ENCODE assay signal across 22 cellular contexts in the genomic region with DNA sequence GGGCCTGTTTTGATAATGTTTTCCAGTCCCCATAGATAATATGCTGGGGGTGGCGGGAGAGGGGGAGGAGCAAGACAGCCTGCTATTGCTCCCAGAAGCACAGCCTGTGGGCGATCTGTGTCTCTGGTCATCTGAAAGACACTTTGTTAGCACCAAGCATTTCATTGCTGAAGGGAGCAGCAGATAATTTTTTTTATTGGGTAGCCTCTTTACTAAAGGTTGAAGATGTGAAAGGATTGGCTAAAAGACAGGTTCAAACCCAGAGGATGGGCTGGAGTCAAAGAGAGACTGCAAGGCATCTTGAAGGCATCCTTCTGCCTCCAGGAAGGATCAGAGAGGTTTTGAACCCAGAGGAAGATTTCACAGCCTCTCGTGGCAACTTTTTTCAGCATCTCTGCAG.
DNase-seq lines count a peak whose midpoint lies in the region; ATAC-seq, FAIRE-seq and TF ChIP-seq lines count a peak whose summit lies in the region.
"Had no signal": no experiment of that assay in that cellular context is flagged by ENCODE, and none has a peak within 500 bp of the region (broad histone marks: within the 10 kb centered on the region; RNA-seq: fewer than 3 reads in every experiment).

No MANE protein-coding gene starts in this region.

- ATAC-seq in SK-N-SH treated with all-trans-retinoic acid at 6 μM for 48 hours, result no peak
- no peak for ATAC-seq in GM18519 (IDR thresholded peaks at IDR 0.05; ENCODE audit: low FRiP score, unreplicated experiment)
- ATAC-seq: GM23338, HCT116 had no signal

- WGBS in SK-N-SH (ENCODE audit: low lambda C conversion rate), result 37% methylated on average over 3 of the region's 3 CpGs

- H3K9ac ChIP-seq in SK-N-SH, result no peak overlapping the region
- H3K9ac ChIP-seq: BLaER1 treated with 17β-estradiol and CSF1 and Interleukin-3, amounts not matched to agents 10 nM and 100 nM had no signal

- no peaks in the 10 kb centered on the region for H3K36me3 ChIP-seq in SK-N-SH (replicated peaks in 1 of 2; ENCODE audit: control insufficient read depth in 1 of 2, insufficient read depth in 2 of 2, low read length in 1 of 2)
- H3K36me3 ChIP-seq: BLaER1 treated with 17β-estradiol and CSF1 and Interleukin-3, amounts not matched to agents 10 nM and 100 nM had no signal

- H2AFZ ChIP-seq in SK-N-SH (ENCODE audit: low read depth), result no peak overlapping the region
- H2AFZ ChIP-seq: GM23338 had no signal

- no peak overlapping the region for H3K27ac ChIP-seq in SK-N-SH (ENCODE audit: low read depth in 2 of 2, low read length in 1 of 2)
- H3K27ac ChIP-seq: 22Rv1; BLaER1 treated with 17β-estradiol and CSF1 and Interleukin-3, amounts not matched to agents 10 nM and 100 nM had no signal

- H3K9me2 ChIP-seq in SK-N-SH, result no peaks in the 10 kb centered on the region

- no peak for TF ChIP-seq RAD21 in SK-N-SH (IDR thresholded peaks at IDR 0.05; ENCODE audit: low read length)

- no peak overlapping the region for H3K4me3 ChIP-seq in SK-N-SH (ENCODE audit: low read depth in 2 of 2, low read length in 1 of 2)
- H3K4me3 ChIP-seq: BLaER1 treated with 17β-estradiol and CSF1 and Interleukin-3, amounts not matched to agents 10 nM and 100 nM; GM23338 had no signal

- FAIRE-seq in TTC549 (lab: Jason Lieb, UNC), result peak; percentile 57
- FAIRE-seq: A204.1, D721Med, G401.6, GM12892, GM19239 had no signal

- no peaks in the 10 kb centered on the region for H3K4me1 ChIP-seq in SK-N-SH (ENCODE audit: control insufficient read depth in 1 of 2, insufficient read depth in 2 of 2, low read depth in 1 of 2, low read length in 1 of 2)

- no peaks in the 10 kb centered on the region for H4K20me1 ChIP-seq in SK-N-SH (ENCODE audit: insufficient read depth)
- H4K20me1 ChIP-seq: BLaER1 treated with 17β-estradiol and CSF1 and Interleukin-3, amounts not matched to agents 10 nM and 100 nM had no signal

- no peak for TF ChIP-seq CTCF in SK-N-SH (IDR thresholded peaks at IDR 0.05)

- no peak overlapping the region for H3K4me2 ChIP-seq in SK-N-SH
- H3K4me2 ChIP-seq: GM23338 had no signal

- no peaks in the 10 kb centered on the region for H3K9me3 ChIP-seq in SK-N-SH

- POLR2A ChIA-PET in SK-N-SH (lab: Yijun Ruan, JAX), result no interaction called here

- H3K79me2 ChIP-seq in SK-N-SH (ENCODE audit: insufficient read depth), result no peaks in the 10 kb centered on the region

- H3F3A ChIP-seq in SK-N-SH (replicated peaks; ENCODE audit: insufficient read depth), result no peaks in the 10 kb centered on the region

- no peak for TF ChIP-seq EP300 in SK-N-SH (IDR thresholded peaks at IDR 0.05; ENCODE audit: borderline replicate concordance in 1 of 2, low read depth in 1 of 2, low read length in 1 of 2)

- CTCF ChIA-PET in SK-N-SH (lab: Yijun Ruan, JAX), result interaction anchor here (1.2 to 1.6 kb wide), 2 partner anchors 58 to 157 kb away, joined by 3 to 4 read pairs; no protein-coding TSS in a partner anchor

- DNase-seq in DMS 273 (lab: John Stamatoyannopoulos, UW; ENCODE audit: unreplicated experiment) (peak; percentile 60), DMS 273 treated with DMSO at 0.1 percent for 48 hours (lab: John Stamatoyannopoulos, UW) (no peak), SK-N-SH (peak; percentile 28), islet precursor cell (peak; percentile 48), NCI-H748 (lab: John Stamatoyannopoulos, UW; ENCODE audit: unreplicated experiment) (no peak)
- DNase-seq: CD4-positive, alpha-beta T cell; CD8-positive, alpha-beta memory T cell; DMS153; DND-41; H9 had no signal

- no peaks in the 10 kb centered on the region; the same call in 1 of the 2 replicates for H3K27me3 ChIP-seq in SK-N-SH (ENCODE audit: insufficient read depth)
- H3K27me3 ChIP-seq: BLaER1 treated with 17β-estradiol and CSF1 and Interleukin-3, amounts not matched to agents 10 nM and 100 nM had no signal

TF ChIP-seq in SK-N-SH, 30 proteins besides CTCF, POLR2A, EP300 and RAD21:
- TF ChIP-seq MXI1 (IDR thresholded peaks at IDR 0.05; ENCODE audit: low read depth, low read length) (no peak), FOXJ3 (CRISPR knock-in tag; IDR thresholded peaks at IDR 0.05) (no peak)
- TF ChIP-seq, protein P1, sequence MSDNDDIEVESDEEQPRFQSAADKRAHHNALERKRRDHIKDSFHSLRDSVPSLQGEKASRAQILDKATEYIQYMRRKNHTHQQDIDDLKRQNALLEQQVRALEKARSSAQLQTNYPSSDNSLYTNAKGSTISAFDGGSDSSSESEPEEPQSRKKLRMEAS (IDR thresholded peaks at IDR 0.05; ENCODE audit: low read depth), result no peak

TF ChIP-seq in SK-N-SH treated with all-trans-retinoic acid at 6 μM for 48 hours, 23 proteins besides CTCF, POLR2A, EP300 and RAD21 (continues in another document):
- TF ChIP-seq TOX (CRISPR knock-in tag; IDR thresholded peaks at IDR 0.05; ENCODE audit: borderline replicate concordance) (no peak), ZNF8 (CRISPR knock-in tag; IDR thresholded peaks at IDR 0.05) (no peak), TSHZ2 (CRISPR knock-in tag; IDR thresholded peaks at IDR 0.05) (no peak), POU6F1 (CRISPR knock-in tag; IDR thresholded peaks at IDR 0.05; ENCODE audit: borderline replicate concordance, low read depth) (no peak), TCF4 (CRISPR knock-in tag; IDR thresholded peaks at IDR 0.05; ENCODE audit: borderline replicate concordance) (no peak), ARNTL (CRISPR knock-in tag; IDR thresholded peaks at IDR 0.05; ENCODE audit: borderline replicate concordance, low read depth) (no peak), GLIS3 (CRISPR knock-in tag; IDR thresholded peaks at IDR 0.05) (no peak), BACH2 (CRISPR knock-in tag; IDR thresholded peaks at IDR 0.05; ENCODE audit: borderline replicate concordance) (no peak), ZNF70 (CRISPR knock-in tag; IDR thresholded peaks at IDR 0.05) (no peak), ZFP3 (CRISPR knock-in tag; IDR thresholded peaks at IDR 0.05) (no peak), ZC3H10 (CRISPR knock-in tag; IDR thresholded peaks at IDR 0.05) (no peak), RARB (CRISPR knock-in tag; IDR thresholded peaks at IDR 0.05) (no peak), ZNF565 (CRISPR knock-in tag; conservative IDR thresholded peaks at IDR 0.05; ENCODE audit: low read depth) (no peak)
- TF ChIP-seq, protein P2, sequence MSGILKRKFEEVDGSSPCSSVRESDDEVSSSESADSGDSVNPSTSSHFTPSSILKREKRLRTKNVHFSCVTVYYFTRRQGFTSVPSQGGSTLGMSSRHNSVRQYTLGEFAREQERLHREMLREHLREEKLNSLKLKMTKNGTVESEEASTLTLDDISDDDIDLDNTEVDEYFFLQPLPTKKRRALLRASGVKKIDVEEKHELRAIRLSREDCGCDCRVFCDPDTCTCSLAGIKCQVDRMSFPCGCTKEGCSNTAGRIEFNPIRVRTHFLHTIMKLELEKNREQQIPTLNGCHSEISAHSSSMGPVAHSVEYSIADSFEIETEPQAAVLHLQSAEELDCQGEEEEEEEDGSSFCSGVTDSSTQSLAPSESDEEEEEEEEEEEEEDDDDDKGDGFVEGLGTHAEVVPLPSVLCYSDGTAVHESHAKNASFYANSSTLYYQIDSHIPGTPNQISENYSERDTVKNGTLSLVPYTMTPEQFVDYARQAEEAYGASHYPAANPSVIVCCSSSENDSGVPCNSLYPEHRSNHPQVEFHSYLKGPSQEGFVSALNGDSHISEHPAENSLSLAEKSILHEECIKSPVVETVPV (CRISPR knock-in tag; IDR thresholded peaks at IDR 0.05), result no peak

Comparison
In these comparisons a context has a peak if more than half of its experiments do, and no peak if none do; other contexts are left out.
1. DNase-seq: peak in DMS 273 (single experiment), SK-N-SH (single experiment) and islet precursor cell (single experiment); none in DMS 273 treated with DMSO at 0.1 percent for 48 hours (single experiment) and NCI-H748 (single experiment).